ENCODE assay signal across 8 cellular contexts in the genomic region with DNA sequence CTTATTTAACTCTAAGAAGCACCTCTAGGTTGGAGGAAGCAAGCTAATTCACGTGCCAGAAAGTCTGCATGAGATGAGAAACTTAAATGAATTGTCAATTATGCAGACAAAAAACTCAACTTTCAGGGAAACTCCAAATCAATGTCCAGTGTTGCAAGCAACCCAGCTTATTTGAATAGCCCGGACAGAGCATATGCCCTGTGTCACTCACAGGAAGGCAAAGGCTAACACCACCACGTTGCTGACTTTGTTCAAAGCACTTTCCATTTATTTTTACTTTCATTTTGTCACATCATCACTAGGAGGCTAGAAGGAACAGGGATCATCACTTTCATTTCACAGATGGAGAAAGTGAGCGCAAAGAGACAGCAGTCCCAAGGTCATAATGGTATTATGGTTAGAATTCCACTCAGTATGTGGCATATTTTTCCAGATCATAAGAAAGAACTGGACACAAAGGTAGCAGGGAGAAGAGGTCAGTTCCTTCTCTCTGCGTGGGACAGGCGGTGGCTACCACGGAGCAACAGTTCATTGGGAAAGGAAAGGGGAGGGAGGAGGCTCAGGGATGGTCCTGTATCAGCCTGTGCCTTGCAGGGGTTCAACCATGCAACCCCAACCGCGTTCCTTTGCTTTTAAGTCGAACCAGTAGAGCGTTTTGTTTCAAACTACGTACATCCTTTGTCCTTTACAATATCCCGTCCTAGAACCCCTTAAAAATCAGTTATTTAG. TPM values are rescaled to one million over a fixed set of nuclear protein-coding genes. Genes with fewer than 3 reads are reported as not detected.
DNase-seq lines count a peak whose midpoint lies in the region; TF ChIP-seq lines count a peak whose summit lies in the region.

No MANE protein-coding gene starts in this region.

- no peaks in the 10 kb centered on the region for H3K9me3 Mint-ChIP-seq in immature natural killer cell

- peak; percentile 8 for TF ChIP-seq CTCF in astrocyte of the spinal cord (IDR thresholded peaks at IDR 0.05; ENCODE audit: low read depth, low read length)

- DNase-seq in COLO668 (lab: John Stamatoyannopoulos, UW; ENCODE audit: unreplicated experiment) (peak; percentile 7), GM19238 (ENCODE audit: insufficient read length, low spot score) (peak; percentile 60), MG63 (peak; percentile 25), astrocyte of the spinal cord (ENCODE audit: low read depth, low spot score) (peak; percentile 76), immature natural killer cell (peak; percentile 65 to 66 (median 66)), activated gamma-delta T cell (lab: John Stamatoyannopoulos, UW) (no peak), NCI-H2107 treated with DMSO at 0.1 percent for 48 hours (lab: John Stamatoyannopoulos, UW; ENCODE audit: unreplicated experiment) (no peak)

- H3K27me3 ChIP-seq in MG63 = no peaks in the 10 kb centered on the region

- peak overlapping the region; percentile 82 for H3K4me3 ChIP-seq in MG63
- peak overlapping the region; percentile 90 for H3K4me3 ChIP-seq in astrocyte of the spinal cord (ENCODE audit: low read depth, low read length)
- peak overlapping the region; percentile 42 to 79 (median 67) for H3K4me3 ChIP-seq in skin epidermis

- peaks cover 0 to 5% (median 4%) of the 10 kb centered on the region in 3 donors for H3K36me3 Mint-ChIP-seq in immature natural killer cell

- H3K9me3 ChIP-seq in MG63 = no peaks in the 10 kb centered on the region

- peak overlapping the region in 19 of 21 experiments; percentile 56 to 94 (median 81) for H3K27ac ChIP-seq in skin epidermis

- H3K4me1 Mint-ChIP-seq in immature natural killer cell = peaks cover 6 to 60% of the 10 kb centered on the region in 2 donors

- peak overlapping the region; percentile 90 to 98 (median 96) for H3K27ac Mint-ChIP-seq in immature natural killer cell

- H3K4me3 Mint-ChIP-seq in immature natural killer cell = peak overlapping the region; percentile 94 to 99 (median 98)

- H3K27me3 Mint-ChIP-seq in immature natural killer cell (ENCODE audit: low read depth in 3 of 3) = peaks cover 2 to 9% (median 5%) of the 10 kb centered on the region in 3 donors

- in situ Hi-C loops in astrocyte of the spinal cord (cut with HindIII; ENCODE audit: low sequenced_read_pairs) = no loop called here

- H3K36me3 ChIP-seq in MG63 = peaks cover 43% of the 10 kb centered on the region

RNA-seq across cellular contexts. Expression of gene HEG1, which starts 1.2 kb away (rescaled TPM):
- 75.1 and 105 TPM in 2 replicates for total RNA-seq in MG63 (2014; rRNA removed; shearing (Covaris generic); ENCODE audit: low replicate concordance)
- 10 to 100 TPM in 1 of 3 donors, 1 to 10 TPM in 2; 2.1 to 12.1 (median 4.9) TPM for polyA plus RNA-seq in immature natural killer cell

Comparison
In these comparisons a context has a peak if more than half of its experiments do, and no peak if none do; other contexts are left out.
1. DNase-seq: peak in COLO668 (single experiment), GM19238 (single experiment), MG63 (single experiment), astrocyte of the spinal cord (single experiment) and immature natural killer cell (3 of 3); none in activated gamma-delta T cell (single experiment) and NCI-H2107 treated with DMSO at 0.1 percent for 48 hours (single experiment).
2. Peak in every context shown above with its lines, with median percentiles within 50 percentile points of each other: H3K4me3 ChIP-seq.